8 cellular contexts compared by ENCODE assay signal in genomic region chr14:90331497-90332270, GRCh38. TPM values are rescaled to one million over a fixed set of nuclear protein-coding genes. Genes with fewer than 3 reads are reported as not detected.
DNase-seq lines count a peak whose midpoint lies in the region; ATAC-seq and TF ChIP-seq lines count a peak whose summit lies in the region.

Gene NRDE2 (minus strand): TSS chr14:90331941. CDS start chr14:90331904, 37 bp downstream.

- ATAC-seq in GM18499 (IDR thresholded peaks at IDR 0.05; ENCODE audit: insufficient read depth, unreplicated experiment) (peak; percentile 68), HG02938 (IDR thresholded peaks at IDR 0.05; ENCODE audit: unreplicated experiment) (peak; percentile 96), left cardiac atrium (peak; percentile 100), upper lobe of right lung (peak; percentile 100)

- H3K4me3 ChIP-seq in upper lobe of right lung, result peak within 1 kb of the TSS; percentile 77

- H3K27me3 ChIP-seq in upper lobe of right lung, result no peaks in the 10 kb centered on the region

- peaks cover 9% of the 10 kb centered on the region for H3K4me1 ChIP-seq in upper lobe of right lung

- H3K36me3 ChIP-seq in upper lobe of right lung, result no peaks in the 10 kb centered on the region

- DNase-seq in NCI-H1694 treated with DMSO at 0.1 percent for 48 hours (lab: John Stamatoyannopoulos, UW) (peak; percentile 99), amniotic epithelial cell (ENCODE audit: low read depth) (peak; percentile 95), left cardiac atrium (peak; percentile 100), posterior vena cava (ENCODE audit: low spot score) (peak; percentile 100), upper lobe of right lung (peak; percentile 100)

- intact Hi-C loops in left cardiac atrium (cut with DNase I), result loop anchor here in 1 of 2 donors (5.0 kb wide), 1 partner anchor 51 kb away; no protein-coding TSS in a partner anchor
- intact Hi-C loops in posterior vena cava (cut with DNase I), result no loop called here
- intact Hi-C loops in upper lobe of right lung (cut with DNase I), result no loop called here

- peaks cover 2% of the 10 kb centered on the region for H3K36me3 Mint-ChIP-seq in T-helper 1 cell treated with Interleukin-12 subunit alpha and Interleukin-12 subunit beta and Interleukin-4 antibody, amounts not matched to agents 30 μg/mL and 1 μg/mL, for 36 hours (ENCODE audit: low read depth)

- peaks cover 20% of the 10 kb centered on the region for H3K4me1 Mint-ChIP-seq in T-helper 1 cell treated with Interleukin-12 subunit alpha and Interleukin-12 subunit beta and Interleukin-4 antibody, amounts not matched to agents 30 μg/mL and 1 μg/mL, for 36 hours (ENCODE audit: low read depth)

- H3K9me3 ChIP-seq in upper lobe of right lung, result no peaks in the 10 kb centered on the region

- H3K27me3 Mint-ChIP-seq in T-helper 1 cell treated with Interleukin-12 subunit alpha and Interleukin-12 subunit beta and Interleukin-4 antibody, amounts not matched to agents 30 μg/mL and 1 μg/mL, for 36 hours (ENCODE audit: low read depth), result peaks cover 22% of the 10 kb centered on the region

- no peak for TF ChIP-seq CTCF in upper lobe of right lung (IDR thresholded peaks at IDR 0.05)

- peak within 1 kb of the TSS; percentile 94 for H3K4me3 Mint-ChIP-seq in T-helper 1 cell treated with Interleukin-12 subunit alpha and Interleukin-12 subunit beta and Interleukin-4 antibody, amounts not matched to agents 30 μg/mL and 1 μg/mL, for 36 hours

- H3K27ac ChIP-seq in upper lobe of right lung, result peak within 1 kb of the TSS; percentile 87

- H3K27ac Mint-ChIP-seq in T-helper 1 cell treated with Interleukin-12 subunit alpha and Interleukin-12 subunit beta and Interleukin-4 antibody, amounts not matched to agents 30 μg/mL and 1 μg/mL, for 36 hours, result peak within 1 kb of the TSS; percentile 88

- H3K9me3 Mint-ChIP-seq in T-helper 1 cell treated with Interleukin-12 subunit alpha and Interleukin-12 subunit beta and Interleukin-4 antibody, amounts not matched to agents 30 μg/mL and 1 μg/mL, for 36 hours, result no peaks in the 10 kb centered on the region

RNA-seq across cellular contexts. Expression of gene NRDE2, which starts in this region (rescaled TPM):
- 10 to 100 TPM; 12.0 to 13.1 TPM for total RNA-seq in left cardiac atrium
- 10 to 100 TPM; 13.5 to 16.8 TPM for total RNA-seq in posterior vena cava
- 22.2 TPM for total RNA-seq in upper lobe of right lung

Comparison
In these comparisons a context has a peak if more than half of its experiments do, and no peak if none do; other contexts are left out.
1. Peak in every context shown above with its lines: DNase-seq, ATAC-seq, H3K4me3 ChIP-seq and H3K27ac ChIP-seq.